In the genomic region with DNA sequence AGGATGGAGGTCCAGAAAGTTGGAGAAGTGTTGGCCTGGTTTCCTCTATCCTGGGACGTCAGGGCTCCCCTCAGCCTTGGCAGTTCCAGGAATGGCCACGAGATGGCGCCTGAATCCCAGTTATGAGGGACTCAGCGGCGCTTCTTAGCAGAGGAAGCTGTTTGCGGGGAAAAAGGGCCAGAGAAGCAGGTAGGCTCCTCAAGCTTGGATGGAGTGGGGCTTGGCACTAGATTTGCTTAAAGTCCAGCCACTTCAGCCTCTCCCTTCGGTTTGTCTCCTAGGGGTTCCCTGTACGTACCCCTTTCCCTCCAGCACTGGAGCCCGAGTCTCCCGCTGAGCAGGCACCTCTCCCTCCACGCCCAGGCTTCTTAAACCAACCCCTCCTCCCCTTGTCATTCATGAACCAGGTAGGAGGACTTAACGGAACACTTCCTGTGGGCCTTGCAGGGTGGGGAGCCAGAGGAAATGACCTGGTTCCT, we compare ENCODE assay signal across 8 cellular contexts. TPM values are rescaled to one million over a fixed set of nuclear protein-coding genes. Genes with fewer than 3 reads are reported as not detected.
DNase-seq lines count a peak whose midpoint lies in the region; ATAC-seq and TF ChIP-seq lines count a peak whose summit lies in the region.

No MANE protein-coding gene starts in this region.

- H3K36me3 Mint-ChIP-seq in activated CD4-positive, alpha-beta T cell treated with anti-CD3 and anti-CD28 coated beads for 36 hours (ENCODE audit: low read depth) = no peaks in the 10 kb centered on the region
- H3K36me3 Mint-ChIP-seq in chondrocyte (ENCODE audit: low read depth) = no peaks in the 10 kb centered on the region

- no peaks in the 10 kb centered on the region for H3K9me3 ChIP-seq in liver (ENCODE audit: control insufficient read depth in 4 of 4, low read length in 3 of 4)

- peak overlapping the region; percentile 60 for H3K27ac Mint-ChIP-seq in activated CD4-positive, alpha-beta T cell treated with anti-CD3 and anti-CD28 coated beads for 36 hours
- no peak overlapping the region for H3K27ac Mint-ChIP-seq in chondrocyte (ENCODE audit: unreplicated experiment)

- no peak overlapping the region for H3K27ac ChIP-seq in liver (ENCODE audit: low read depth in 1 of 2, low read length in 2 of 2)

- H3K4me1 ChIP-seq in liver (ENCODE audit: control insufficient read depth in 4 of 4, insufficient read depth in 4 of 4, low read length in 3 of 4) = peaks cover 0 to 8% (median 6%) of the 10 kb centered on the region in 4 donors

- peak; percentile 78 for DNase-seq in COR-L47 (lab: John Stamatoyannopoulos, UW)
- peak; percentile 54 for DNase-seq in NCI-H345 treated with DMSO at 0.1 percent for 48 hours (lab: John Stamatoyannopoulos, UW; ENCODE audit: unreplicated experiment)
- DNase-seq in activated CD4-positive, alpha-beta T cell treated with anti-CD3 and anti-CD28 coated beads for 36 hours = peak; percentile 94
- no peak for DNase-seq in chondrocyte (ENCODE audit: low spot score)
- peak; percentile 83 to 97 for DNase-seq in stimulated activated CD4-positive, alpha-beta T cell treated with anti-CD3 and anti-CD28 coated beads, Interleukin-4, amount 100 ng/mL, for 48 hours (ENCODE audit: low read depth in 2 of 2)

- peak; percentile 59 for ATAC-seq in HG02642 (IDR thresholded peaks at IDR 0.05; ENCODE audit: poor library complexity, unreplicated experiment)
- ATAC-seq in activated CD4-positive, alpha-beta T cell treated with anti-CD3 and anti-CD28 coated beads for 36 hours = peak; percentile 89
- no peak for ATAC-seq in GM18520 (IDR thresholded peaks at IDR 0.05; ENCODE audit: unreplicated experiment)

- no peaks in the 10 kb centered on the region for H3K36me3 ChIP-seq in liver (ENCODE audit: control insufficient read depth in 4 of 4, insufficient read depth in 3 of 4, low read depth in 1 of 4, low read length in 3 of 4)

- no peaks in the 10 kb centered on the region for H3K27me3 ChIP-seq in liver (ENCODE audit: control insufficient read depth in 4 of 4, insufficient read depth in 4 of 4, low read length in 3 of 4)

- no peak overlapping the region for H3K9ac ChIP-seq in liver (ENCODE audit: low read depth in 1 of 2, low read length in 2 of 2)

- peak; percentile 94 to 97 for TF ChIP-seq RAD21 in liver (IDR thresholded peaks at IDR 0.05)

- H3K27me3 Mint-ChIP-seq in activated CD4-positive, alpha-beta T cell treated with anti-CD3 and anti-CD28 coated beads for 36 hours = no peaks in the 10 kb centered on the region
- H3K27me3 Mint-ChIP-seq in chondrocyte (ENCODE audit: low read depth) = peaks cover 3% of the 10 kb centered on the region

- TF ChIP-seq CTCF in chondrocyte (IDR thresholded peaks at IDR 0.05) = peak; percentile 90
- peak; percentile 99 for TF ChIP-seq CTCF in liver (IDR thresholded peaks at IDR 0.05; ENCODE audit: low read depth, low read length, missing input control)

- intact Hi-C loops in activated CD4-positive, alpha-beta T cell treated with anti-CD3 and anti-CD28 coated beads for 36 hours (cut with DNase I, micrococcal nuclease) = loop anchor here (1.0 to 10.0 kb wide), 7 partner anchors 48 to 348 kb away; a partner anchor contains a TSS

- 13% methylated on average over 12 of the region's 12 CpGs for WGBS in liver

- CTCF ChIA-PET in activated CD4-positive, alpha-beta T cell treated with anti-CD3 and anti-CD28 coated beads for 36 hours (lab: Charles Lee) = interaction anchor here (0.6 to 6.5 kb wide), 34 partner anchors 9 to 1101 kb away, joined by 3 to 209 read pairs (median 5); no protein-coding TSS in a partner anchor

- POLR2A ChIA-PET in activated CD4-positive, alpha-beta T cell treated with anti-CD3 and anti-CD28 coated beads for 36 hours (lab: Charles Lee) = no interaction called here

- H3K4me3 ChIP-seq in liver (ENCODE audit: low read depth in 1 of 3, low read length in 3 of 3) = peak overlapping the region in 1 of 3 donors; percentile 20

- H3K4me3 Mint-ChIP-seq in activated CD4-positive, alpha-beta T cell treated with anti-CD3 and anti-CD28 coated beads for 36 hours = peak overlapping the region; percentile 65
- no peak overlapping the region for H3K4me3 Mint-ChIP-seq in chondrocyte (ENCODE audit: unreplicated experiment)

- H3K9me3 Mint-ChIP-seq in activated CD4-positive, alpha-beta T cell treated with anti-CD3 and anti-CD28 coated beads for 36 hours (ENCODE audit: low read depth) = no peaks in the 10 kb centered on the region
- H3K9me3 Mint-ChIP-seq in chondrocyte (ENCODE audit: low read depth) = no peaks in the 10 kb centered on the region

- peaks cover 20% of the 10 kb centered on the region for H3K4me1 Mint-ChIP-seq in activated CD4-positive, alpha-beta T cell treated with anti-CD3 and anti-CD28 coated beads for 36 hours
- peaks cover 6% of the 10 kb centered on the region for H3K4me1 Mint-ChIP-seq in chondrocyte (ENCODE audit: low read depth)

TF ChIP-seq in liver, 16 proteins besides CTCF, POLR2A, EP300 and RAD21:
- TF ChIP-seq HNF4A (conservative IDR thresholded peaks at IDR 0.05) (no peak), JUND (IDR thresholded peaks at IDR 0.05) (no peak), FOXA1 (IDR thresholded peaks at IDR 0.05) (no peak), RXRA (IDR thresholded peaks at IDR 0.05) (no peak), GABPA (IDR thresholded peaks at IDR 0.05 in 1 of 2, conservative IDR thresholded peaks at IDR 0.05 in 1 of 2) (no peak), EGR1 (IDR thresholded peaks at IDR 0.05; ENCODE audit: low read depth in 2 of 2) (no peak), YY1 (IDR thresholded peaks at IDR 0.05) (no peak), FOXA2 (IDR thresholded peaks at IDR 0.05) (no peak), NR2F2 (IDR thresholded peaks at IDR 0.05) (no peak), SP1 (IDR thresholded peaks at IDR 0.05) (no peak), HNF4G (IDR thresholded peaks at IDR 0.05) (no peak), TAF1 (conservative IDR thresholded peaks at IDR 0.05) (no peak)
- TF ChIP-seq, protein P1, sequence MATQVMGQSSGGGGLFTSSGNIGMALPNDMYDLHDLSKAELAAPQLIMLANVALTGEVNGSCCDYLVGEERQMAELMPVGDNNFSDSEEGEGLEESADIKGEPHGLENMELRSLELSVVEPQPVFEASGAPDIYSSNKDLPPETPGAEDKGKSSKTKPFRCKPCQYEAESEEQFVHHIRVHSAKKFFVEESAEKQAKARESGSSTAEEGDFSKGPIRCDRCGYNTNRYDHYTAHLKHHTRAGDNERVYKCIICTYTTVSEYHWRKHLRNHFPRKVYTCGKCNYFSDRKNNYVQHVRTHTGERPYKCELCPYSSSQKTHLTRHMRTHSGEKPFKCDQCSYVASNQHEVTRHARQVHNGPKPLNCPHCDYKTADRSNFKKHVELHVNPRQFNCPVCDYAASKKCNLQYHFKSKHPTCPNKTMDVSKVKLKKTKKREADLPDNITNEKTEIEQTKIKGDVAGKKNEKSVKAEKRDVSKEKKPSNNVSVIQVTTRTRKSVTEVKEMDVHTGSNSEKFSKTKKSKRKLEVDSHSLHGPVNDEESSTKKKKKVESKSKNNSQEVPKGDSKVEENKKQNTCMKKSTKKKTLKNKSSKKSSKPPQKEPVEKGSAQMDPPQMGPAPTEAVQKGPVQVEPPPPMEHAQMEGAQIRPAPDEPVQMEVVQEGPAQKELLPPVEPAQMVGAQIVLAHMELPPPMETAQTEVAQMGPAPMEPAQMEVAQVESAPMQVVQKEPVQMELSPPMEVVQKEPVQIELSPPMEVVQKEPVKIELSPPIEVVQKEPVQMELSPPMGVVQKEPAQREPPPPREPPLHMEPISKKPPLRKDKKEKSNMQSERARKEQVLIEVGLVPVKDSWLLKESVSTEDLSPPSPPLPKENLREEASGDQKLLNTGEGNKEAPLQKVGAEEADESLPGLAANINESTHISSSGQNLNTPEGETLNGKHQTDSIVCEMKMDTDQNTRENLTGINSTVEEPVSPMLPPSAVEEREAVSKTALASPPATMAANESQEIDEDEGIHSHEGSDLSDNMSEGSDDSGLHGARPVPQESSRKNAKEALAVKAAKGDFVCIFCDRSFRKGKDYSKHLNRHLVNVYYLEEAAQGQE (IDR thresholded peaks at IDR 0.05) = no peak
- TF ChIP-seq, protein P2, sequence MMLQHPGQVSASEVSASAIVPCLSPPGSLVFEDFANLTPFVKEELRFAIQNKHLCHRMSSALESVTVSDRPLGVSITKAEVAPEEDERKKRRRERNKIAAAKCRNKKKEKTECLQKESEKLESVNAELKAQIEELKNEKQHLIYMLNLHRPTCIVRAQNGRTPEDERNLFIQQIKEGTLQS (IDR thresholded peaks at IDR 0.05) = no peak
- TF ChIP-seq, protein P3, sequence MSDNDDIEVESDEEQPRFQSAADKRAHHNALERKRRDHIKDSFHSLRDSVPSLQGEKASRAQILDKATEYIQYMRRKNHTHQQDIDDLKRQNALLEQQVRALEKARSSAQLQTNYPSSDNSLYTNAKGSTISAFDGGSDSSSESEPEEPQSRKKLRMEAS (IDR thresholded peaks at IDR 0.05) = no peak
- TF ChIP-seq, protein P4, sequence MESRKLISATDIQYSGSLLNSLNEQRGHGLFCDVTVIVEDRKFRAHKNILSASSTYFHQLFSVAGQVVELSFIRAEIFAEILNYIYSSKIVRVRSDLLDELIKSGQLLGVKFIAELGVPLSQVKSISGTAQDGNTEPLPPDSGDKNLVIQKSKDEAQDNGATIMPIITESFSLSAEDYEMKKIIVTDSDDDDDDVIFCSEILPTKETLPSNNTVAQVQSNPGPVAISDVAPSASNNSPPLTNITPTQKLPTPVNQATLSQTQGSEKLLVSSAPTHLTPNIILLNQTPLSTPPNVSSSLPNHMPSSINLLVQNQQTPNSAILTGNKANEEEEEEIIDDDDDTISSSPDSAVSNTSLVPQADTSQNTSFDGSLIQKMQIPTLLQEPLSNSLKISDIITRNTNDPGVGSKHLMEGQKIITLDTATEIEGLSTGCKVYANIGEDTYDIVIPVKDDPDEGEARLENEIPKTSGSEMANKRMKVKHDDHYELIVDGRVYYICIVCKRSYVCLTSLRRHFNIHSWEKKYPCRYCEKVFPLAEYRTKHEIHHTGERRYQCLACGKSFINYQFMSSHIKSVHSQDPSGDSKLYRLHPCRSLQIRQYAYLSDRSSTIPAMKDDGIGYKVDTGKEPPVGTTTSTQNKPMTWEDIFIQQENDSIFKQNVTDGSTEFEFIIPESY (IDR thresholded peaks at IDR 0.05) = no peak

RNA-seq across cellular contexts. Expression of a gene that starts 32.0 kb away (rescaled TPM):
- not detected for total RNA-seq in activated CD4-positive, alpha-beta T cell treated with anti-CD3 and anti-CD28 coated beads for 36 hours
- total RNA-seq in chondrocyte = 15.2 to 39.1 TPM (median 38.1 TPM) in 3 replicates
- under 1 TPM; 0.23 to 0.59 TPM for total RNA-seq in liver
- polyA plus RNA-seq in liver = under 1 TPM; 0.25 to 0.47 TPM

RNA-seq across cellular contexts. Expression of a gene that starts 51.2 kb away (rescaled TPM):
- total RNA-seq in activated CD4-positive, alpha-beta T cell treated with anti-CD3 and anti-CD28 coated beads for 36 hours = under 1 TPM; 0.62 to 0.69 TPM
- total RNA-seq in chondrocyte (56.5 to 76.5 TPM (median 72.1 TPM) in 3 replicates), liver (10 to 100 TPM in 1 of 2 donors, 1 to 10 TPM in 1; 1.3 to 10.0 TPM)
- polyA plus RNA-seq in liver = 1 to 10 TPM in 1 of 2 donors, under 1 TPM in 1; 0.97 to 3.5 TPM

Comparison
In these comparisons a context has a peak if more than half of its experiments do, and no peak if none do; other contexts are left out.
1. RNA of a gene that starts 32.0 kb away (total RNA-seq): 15.2 to 39.1 TPM in chondrocyte; 0.23 to 0.59 TPM in liver and not detected in activated CD4-positive, alpha-beta T cell treated with anti-CD3 and anti-CD28 coated beads for 36 hours; every median in the first group is over 10 times any median in the second.